20 cellular contexts compared by ENCODE assay signal in genomic region chr1:48414264-48414663, GRCh38.
"Had no signal": no experiment of that assay in that cellular context is flagged by ENCODE, and none has a peak within 500 bp of the region (broad histone marks: within the 10 kb centered on the region; RNA-seq: fewer than 3 reads in every experiment).

No MANE protein-coding gene starts in this region.

- H3K4me3 ChIP-seq: colonic mucosa, esophagus muscularis mucosa, lung, neural progenitor cell, pancreas, uterus had no signal

- H3K27me3 ChIP-seq: colonic mucosa, esophagus muscularis mucosa, neural progenitor cell, pancreas, uterus had no signal

- H3K27ac ChIP-seq: colonic mucosa, esophagus muscularis mucosa, neural progenitor cell, pancreas, uterus had no signal

- H3K27ac Mint-ChIP-seq: activated CD4-positive, alpha-beta T cell treated with anti-CD3 and anti-CD28 coated beads, Interleukin-2, amount 10 ng/mL, durations not matched to agents 7 days and 5 days; activated naive CD8-positive, alpha-beta T cell; neural progenitor cell; stimulated activated memory B cell treated with anti-CD40 and anti-IgM and Interleukin-4, amounts not matched to agents 10 μg/mL and 1 μg/mL and 100 μg/mL, for 72 hours; T-cell had no signal

- H3K9me3 ChIP-seq: colonic mucosa, esophagus muscularis mucosa, pancreas had no signal

- ATAC-seq: pancreas; stimulated activated memory B cell treated with anti-CD40 and anti-IgM and Interleukin-4, amounts not matched to agents 10 μg/mL and 1 μg/mL and 100 μg/mL, for 72 hours; T-cell had no signal

- H3K36me3 Mint-ChIP-seq: T-cell had no signal

- H3K27me3 Mint-ChIP-seq: activated CD4-positive, alpha-beta T cell treated with anti-CD3 and anti-CD28 coated beads, Interleukin-2, amount 10 ng/mL, durations not matched to agents 7 days and 5 days; activated naive CD8-positive, alpha-beta T cell had no signal

- H3K9me3 Mint-ChIP-seq: activated CD4-positive, alpha-beta T cell treated with anti-CD3 and anti-CD28 coated beads, Interleukin-2, amount 10 ng/mL, durations not matched to agents 7 days and 5 days; stimulated activated memory B cell treated with anti-CD40 and anti-IgM and Interleukin-4, amounts not matched to agents 10 μg/mL and 1 μg/mL and 100 μg/mL, for 72 hours; T-cell had no signal

- H3K4me1 Mint-ChIP-seq: activated CD4-positive, alpha-beta T cell treated with anti-CD3 and anti-CD28 coated beads, Interleukin-2, amount 10 ng/mL, durations not matched to agents 7 days and 5 days; neural progenitor cell; stimulated activated memory B cell treated with anti-CD40 and anti-IgM and Interleukin-4, amounts not matched to agents 10 μg/mL and 1 μg/mL and 100 μg/mL, for 72 hours; T-cell had no signal

- DNase-seq: activated CD4-positive, alpha-beta T cell treated with anti-CD3 and anti-CD28 coated beads, Interleukin-2, amount 10 ng/mL, durations not matched to agents 7 days and 5 days; activated CD8-positive, alpha-beta memory T cell treated with anti-CD3 and anti-CD28 coated beads for 24 hours; activated gamma-delta T cell treated with Interleukin-2 at 50 U/mL for 16 hours; aorta; caudate nucleus; colonic mucosa; foreskin fibroblast; glutamatergic neuron; hypothalamus; kidney glomerular epithelial cell; pancreas; stimulated activated CD4-positive, alpha-beta T cell treated with anti-CD3 and anti-CD28 coated beads, Interleukin-2, amount 100 ng/mL, for 48 hours; T-cell; T-helper 9 cell; uterus had no signal

- H3K4me3 Mint-ChIP-seq: activated CD4-positive, alpha-beta T cell treated with anti-CD3 and anti-CD28 coated beads, Interleukin-2, amount 10 ng/mL, durations not matched to agents 7 days and 5 days; activated naive CD8-positive, alpha-beta T cell; neural progenitor cell; stimulated activated memory B cell treated with anti-CD40 and anti-IgM and Interleukin-4, amounts not matched to agents 10 μg/mL and 1 μg/mL and 100 μg/mL, for 72 hours; T-cell had no signal
